In genomic region chr2:69306612-69306896, GRCh38 we compare ENCODE assay signal across 1 cellular context.
TF ChIP-seq lines count a peak whose summit lies in the region.

No MANE protein-coding gene starts in this region.

TF ChIP-seq in K562, 482 proteins besides CTCF, POLR2A, EP300 and RAD21 (continued from another document):
- no peak for TF ChIP-seq ZNF407 (IDR thresholded peaks at IDR 0.05; ENCODE audit: low read depth)
